Comparison of ENCODE assay signal across 1 cellular context in genomic region chr2:161308178-161308955, GRCh38.
TF ChIP-seq lines count a peak whose summit lies in the region.

TSS of gene PSMD14 (plus strand) at chr2:161308425. CDS start at chr2:161318826, 10,401 bp downstream.

TF ChIP-seq in K562, 482 proteins besides CTCF, POLR2A, EP300 and RAD21 (continued from another document and continues in another):
- TF ChIP-seq ZNF407 (IDR thresholded peaks at IDR 0.05; ENCODE audit: low read depth) (peak; percentile 91), WHSC1 (IDR thresholded peaks at IDR 0.05; ENCODE audit: low read length) (no peak), KDM5B (IDR thresholded peaks at IDR 0.05; ENCODE audit: insufficient replicate concordance, low read depth, low read length) (peak; percentile 86), ZNF41 (CRISPR knock-in tag; conservative IDR thresholded peaks at IDR 0.05) (no peak), ILF3 (IDR thresholded peaks at IDR 0.05; ENCODE audit: borderline replicate concordance) (no peak; the same call in 1 of the 2 replicates), CHD1 (IDR thresholded peaks at IDR 0.05; ENCODE audit: low read length) (no peak), ZBTB7A (IDR thresholded peaks at IDR 0.05; ENCODE audit: borderline replicate concordance, control insufficient read depth, low read depth, low read length) (no peak), ZNF316 (IDR thresholded peaks at IDR 0.05) (peak; percentile 93), PCBP2 (IDR thresholded peaks at IDR 0.05; ENCODE audit: low read depth, low read length, poor library complexity, severe bottlenecking) (no peak), NFE2 (IDR thresholded peaks at IDR 0.05; ENCODE audit: low read depth) (peak; percentile 95), TBL1XR1 (IDR thresholded peaks at IDR 0.05; ENCODE audit: low read length in 2 of 2) (peak in 1 of 2 experiments; percentile 39; a peak in 1 of 4 replicates), KAT7 (CRISPR knock-in tag; IDR thresholded peaks at IDR 0.05; ENCODE audit: borderline replicate concordance) (peak; percentile 92), FOXM1 (IDR thresholded peaks at IDR 0.05; ENCODE audit: low read depth) (peak; percentile 72), FOXM1 (CRISPR knock-in tag; IDR thresholded peaks at IDR 0.05; ENCODE audit: low read depth) (no peak), HEY1 (CRISPR knock-in tag; IDR thresholded peaks at IDR 0.05; ENCODE audit: borderline replicate concordance) (no peak), KLF16 (IDR thresholded peaks at IDR 0.05) (no peak), FOSL1 (tag; conservative IDR thresholded peaks at IDR 0.05) (peak; percentile 87), ZFX (CRISPR knock-in tag; IDR thresholded peaks at IDR 0.05) (peak; percentile 100), HIVEP1 (CRISPR knock-in tag; IDR thresholded peaks at IDR 0.05) (0 out of 2 replicates have a peak, but pooled peaks have one; percentile 59), NCOA1 (IDR thresholded peaks at IDR 0.05; ENCODE audit: low read depth) (peak; percentile 83), KDM1A (IDR thresholded peaks at IDR 0.05) (0 out of 4 replicates have a peak, but pooled peaks of 1 of the 2 experiments have one; percentile 21), FOXK2 (conservative IDR thresholded peaks at IDR 0.05 in 1 of 2, IDR thresholded peaks at IDR 0.05 in 1 of 2; ENCODE audit: low read depth in 2 of 2) (peak; percentile 83 to 88), HMGXB4 (CRISPR knock-in tag; IDR thresholded peaks at IDR 0.05) (peak; percentile 92)
- TF ChIP-seq, protein P1, sequence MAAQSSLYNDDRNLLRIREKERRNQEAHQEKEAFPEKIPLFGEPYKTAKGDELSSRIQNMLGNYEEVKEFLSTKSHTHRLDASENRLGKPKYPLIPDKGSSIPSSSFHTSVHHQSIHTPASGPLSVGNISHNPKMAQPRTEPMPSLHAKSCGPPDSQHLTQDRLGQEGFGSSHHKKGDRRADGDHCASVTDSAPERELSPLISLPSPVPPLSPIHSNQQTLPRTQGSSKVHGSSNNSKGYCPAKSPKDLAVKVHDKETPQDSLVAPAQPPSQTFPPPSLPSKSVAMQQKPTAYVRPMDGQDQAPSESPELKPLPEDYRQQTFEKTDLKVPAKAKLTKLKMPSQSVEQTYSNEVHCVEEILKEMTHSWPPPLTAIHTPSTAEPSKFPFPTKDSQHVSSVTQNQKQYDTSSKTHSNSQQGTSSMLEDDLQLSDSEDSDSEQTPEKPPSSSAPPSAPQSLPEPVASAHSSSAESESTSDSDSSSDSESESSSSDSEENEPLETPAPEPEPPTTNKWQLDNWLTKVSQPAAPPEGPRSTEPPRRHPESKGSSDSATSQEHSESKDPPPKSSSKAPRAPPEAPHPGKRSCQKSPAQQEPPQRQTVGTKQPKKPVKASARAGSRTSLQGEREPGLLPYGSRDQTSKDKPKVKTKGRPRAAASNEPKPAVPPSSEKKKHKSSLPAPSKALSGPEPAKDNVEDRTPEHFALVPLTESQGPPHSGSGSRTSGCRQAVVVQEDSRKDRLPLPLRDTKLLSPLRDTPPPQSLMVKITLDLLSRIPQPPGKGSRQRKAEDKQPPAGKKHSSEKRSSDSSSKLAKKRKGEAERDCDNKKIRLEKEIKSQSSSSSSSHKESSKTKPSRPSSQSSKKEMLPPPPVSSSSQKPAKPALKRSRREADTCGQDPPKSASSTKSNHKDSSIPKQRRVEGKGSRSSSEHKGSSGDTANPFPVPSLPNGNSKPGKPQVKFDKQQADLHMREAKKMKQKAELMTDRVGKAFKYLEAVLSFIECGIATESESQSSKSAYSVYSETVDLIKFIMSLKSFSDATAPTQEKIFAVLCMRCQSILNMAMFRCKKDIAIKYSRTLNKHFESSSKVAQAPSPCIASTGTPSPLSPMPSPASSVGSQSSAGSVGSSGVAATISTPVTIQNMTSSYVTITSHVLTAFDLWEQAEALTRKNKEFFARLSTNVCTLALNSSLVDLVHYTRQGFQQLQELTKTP (IDR thresholded peaks at IDR 0.05; ENCODE audit: low read depth in 1 of 2, partially characterized antibody in 2 of 2), result peak; percentile 20 to 63
- TF ChIP-seq, protein P2, sequence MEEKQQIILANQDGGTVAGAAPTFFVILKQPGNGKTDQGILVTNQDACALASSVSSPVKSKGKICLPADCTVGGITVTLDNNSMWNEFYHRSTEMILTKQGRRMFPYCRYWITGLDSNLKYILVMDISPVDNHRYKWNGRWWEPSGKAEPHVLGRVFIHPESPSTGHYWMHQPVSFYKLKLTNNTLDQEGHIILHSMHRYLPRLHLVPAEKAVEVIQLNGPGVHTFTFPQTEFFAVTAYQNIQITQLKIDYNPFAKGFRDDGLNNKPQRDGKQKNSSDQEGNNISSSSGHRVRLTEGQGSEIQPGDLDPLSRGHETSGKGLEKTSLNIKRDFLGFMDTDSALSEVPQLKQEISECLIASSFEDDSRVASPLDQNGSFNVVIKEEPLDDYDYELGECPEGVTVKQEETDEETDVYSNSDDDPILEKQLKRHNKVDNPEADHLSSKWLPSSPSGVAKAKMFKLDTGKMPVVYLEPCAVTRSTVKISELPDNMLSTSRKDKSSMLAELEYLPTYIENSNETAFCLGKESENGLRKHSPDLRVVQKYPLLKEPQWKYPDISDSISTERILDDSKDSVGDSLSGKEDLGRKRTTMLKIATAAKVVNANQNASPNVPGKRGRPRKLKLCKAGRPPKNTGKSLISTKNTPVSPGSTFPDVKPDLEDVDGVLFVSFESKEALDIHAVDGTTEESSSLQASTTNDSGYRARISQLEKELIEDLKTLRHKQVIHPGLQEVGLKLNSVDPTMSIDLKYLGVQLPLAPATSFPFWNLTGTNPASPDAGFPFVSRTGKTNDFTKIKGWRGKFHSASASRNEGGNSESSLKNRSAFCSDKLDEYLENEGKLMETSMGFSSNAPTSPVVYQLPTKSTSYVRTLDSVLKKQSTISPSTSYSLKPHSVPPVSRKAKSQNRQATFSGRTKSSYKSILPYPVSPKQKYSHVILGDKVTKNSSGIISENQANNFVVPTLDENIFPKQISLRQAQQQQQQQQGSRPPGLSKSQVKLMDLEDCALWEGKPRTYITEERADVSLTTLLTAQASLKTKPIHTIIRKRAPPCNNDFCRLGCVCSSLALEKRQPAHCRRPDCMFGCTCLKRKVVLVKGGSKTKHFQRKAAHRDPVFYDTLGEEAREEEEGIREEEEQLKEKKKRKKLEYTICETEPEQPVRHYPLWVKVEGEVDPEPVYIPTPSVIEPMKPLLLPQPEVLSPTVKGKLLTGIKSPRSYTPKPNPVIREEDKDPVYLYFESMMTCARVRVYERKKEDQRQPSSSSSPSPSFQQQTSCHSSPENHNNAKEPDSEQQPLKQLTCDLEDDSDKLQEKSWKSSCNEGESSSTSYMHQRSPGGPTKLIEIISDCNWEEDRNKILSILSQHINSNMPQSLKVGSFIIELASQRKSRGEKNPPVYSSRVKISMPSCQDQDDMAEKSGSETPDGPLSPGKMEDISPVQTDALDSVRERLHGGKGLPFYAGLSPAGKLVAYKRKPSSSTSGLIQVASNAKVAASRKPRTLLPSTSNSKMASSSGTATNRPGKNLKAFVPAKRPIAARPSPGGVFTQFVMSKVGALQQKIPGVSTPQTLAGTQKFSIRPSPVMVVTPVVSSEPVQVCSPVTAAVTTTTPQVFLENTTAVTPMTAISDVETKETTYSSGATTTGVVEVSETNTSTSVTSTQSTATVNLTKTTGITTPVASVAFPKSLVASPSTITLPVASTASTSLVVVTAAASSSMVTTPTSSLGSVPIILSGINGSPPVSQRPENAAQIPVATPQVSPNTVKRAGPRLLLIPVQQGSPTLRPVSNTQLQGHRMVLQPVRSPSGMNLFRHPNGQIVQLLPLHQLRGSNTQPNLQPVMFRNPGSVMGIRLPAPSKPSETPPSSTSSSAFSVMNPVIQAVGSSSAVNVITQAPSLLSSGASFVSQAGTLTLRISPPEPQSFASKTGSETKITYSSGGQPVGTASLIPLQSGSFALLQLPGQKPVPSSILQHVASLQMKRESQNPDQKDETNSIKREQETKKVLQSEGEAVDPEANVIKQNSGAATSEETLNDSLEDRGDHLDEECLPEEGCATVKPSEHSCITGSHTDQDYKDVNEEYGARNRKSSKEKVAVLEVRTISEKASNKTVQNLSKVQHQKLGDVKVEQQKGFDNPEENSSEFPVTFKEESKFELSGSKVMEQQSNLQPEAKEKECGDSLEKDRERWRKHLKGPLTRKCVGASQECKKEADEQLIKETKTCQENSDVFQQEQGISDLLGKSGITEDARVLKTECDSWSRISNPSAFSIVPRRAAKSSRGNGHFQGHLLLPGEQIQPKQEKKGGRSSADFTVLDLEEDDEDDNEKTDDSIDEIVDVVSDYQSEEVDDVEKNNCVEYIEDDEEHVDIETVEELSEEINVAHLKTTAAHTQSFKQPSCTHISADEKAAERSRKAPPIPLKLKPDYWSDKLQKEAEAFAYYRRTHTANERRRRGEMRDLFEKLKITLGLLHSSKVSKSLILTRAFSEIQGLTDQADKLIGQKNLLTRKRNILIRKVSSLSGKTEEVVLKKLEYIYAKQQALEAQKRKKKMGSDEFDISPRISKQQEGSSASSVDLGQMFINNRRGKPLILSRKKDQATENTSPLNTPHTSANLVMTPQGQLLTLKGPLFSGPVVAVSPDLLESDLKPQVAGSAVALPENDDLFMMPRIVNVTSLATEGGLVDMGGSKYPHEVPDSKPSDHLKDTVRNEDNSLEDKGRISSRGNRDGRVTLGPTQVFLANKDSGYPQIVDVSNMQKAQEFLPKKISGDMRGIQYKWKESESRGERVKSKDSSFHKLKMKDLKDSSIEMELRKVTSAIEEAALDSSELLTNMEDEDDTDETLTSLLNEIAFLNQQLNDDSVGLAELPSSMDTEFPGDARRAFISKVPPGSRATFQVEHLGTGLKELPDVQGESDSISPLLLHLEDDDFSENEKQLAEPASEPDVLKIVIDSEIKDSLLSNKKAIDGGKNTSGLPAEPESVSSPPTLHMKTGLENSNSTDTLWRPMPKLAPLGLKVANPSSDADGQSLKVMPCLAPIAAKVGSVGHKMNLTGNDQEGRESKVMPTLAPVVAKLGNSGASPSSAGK (IDR thresholded peaks at IDR 0.05), result peak; percentile 90
